Comparison of ENCODE assay signal across 8 cellular contexts in genomic region chr10:102596506-102596971, GRCh38. TPM values are rescaled to one million over a fixed set of nuclear protein-coding genes. Genes with fewer than 3 reads are reported as not detected.
DNase-seq lines count a peak whose midpoint lies in the region; ATAC-seq and TF ChIP-seq lines count a peak whose summit lies in the region.

No MANE protein-coding gene starts in this region.

- ATAC-seq in upper lobe of left lung (ENCODE audit: low FRiP score in 2 of 2) (peak; percentile 49 to 67), GM18868 (IDR thresholded peaks at IDR 0.05; ENCODE audit: unreplicated experiment) (no peak)

- H3K9me3 ChIP-seq in HUES48 (ENCODE audit: control insufficient read depth, insufficient read depth, low read length), result no peaks in the 10 kb centered on the region
- no peaks in the 10 kb centered on the region for H3K9me3 ChIP-seq in Peyer's patch
- H3K9me3 ChIP-seq in upper lobe of left lung, result no peaks in the 10 kb centered on the region

- peak in 5 of 6 experiments; percentile 61 to 78 (median 71) for TF ChIP-seq CTCF in Peyer's patch (IDR thresholded peaks at IDR 0.05)
- peak; percentile 60 to 77 (median 71) for TF ChIP-seq CTCF in upper lobe of left lung (IDR thresholded peaks at IDR 0.05)

- H3K4me3 ChIP-seq in HUES48 (ENCODE audit: low read depth, low read length), result no peak overlapping the region
- no peak overlapping the region for H3K4me3 ChIP-seq in Peyer's patch
- no peak overlapping the region for H3K4me3 ChIP-seq in upper lobe of left lung

- H3K27ac ChIP-seq in HUES48 (ENCODE audit: low read depth, low read length) (peak overlapping the region; percentile 39), Peyer's patch (peak overlapping the region in 2 of 4 donors; percentile 33 to 42), upper lobe of left lung (peak overlapping the region; percentile 36 to 82 (median 47))

- H3K4me1 ChIP-seq in HUES48 (ENCODE audit: control insufficient read depth, insufficient read depth, low read length) (peaks cover 8% of the 10 kb centered on the region; the same call in 1 of the 2 replicates), Peyer's patch (peaks cover 0 to 13% (median 0%) of the 10 kb centered on the region in 4 donors), upper lobe of left lung (peaks cover 48 to 60% (median 53%) of the 10 kb centered on the region in 4 donors)

- no peak overlapping the region for H3K9ac ChIP-seq in HUES48 (ENCODE audit: low read depth, low read length)

- no peak for TF ChIP-seq EP300 in upper lobe of left lung (IDR thresholded peaks at IDR 0.05)

- TF ChIP-seq POLR2A in Peyer's patch (IDR thresholded peaks at IDR 0.05) (no peak), upper lobe of left lung (IDR thresholded peaks at IDR 0.05) (no peak)

- no peaks in the 10 kb centered on the region for H3K27me3 ChIP-seq in HUES48 (ENCODE audit: control insufficient read depth, insufficient read depth, low read length)
- H3K27me3 ChIP-seq in Peyer's patch, result no peaks in the 10 kb centered on the region
- no peaks in the 10 kb centered on the region for H3K27me3 ChIP-seq in upper lobe of left lung

- no peaks in the 10 kb centered on the region; the same call in 1 of the 2 replicates for H3K36me3 ChIP-seq in HUES48 (ENCODE audit: control insufficient read depth, insufficient read depth, low read length)
- H3K36me3 ChIP-seq in Peyer's patch, result peaks cover 0 to 42% (median 0%) of the 10 kb centered on the region in 3 donors
- peaks cover 0 to 27% (median 15%) of the 10 kb centered on the region in 4 donors for H3K36me3 ChIP-seq in upper lobe of left lung

- DNase-seq in NCI-H2171 treated with DMSO at 0.1 percent for 48 hours (lab: John Stamatoyannopoulos, UW) (peak; percentile 57), NCI-H2171 (lab: John Stamatoyannopoulos, UW) (no peak), Peyer's patch (peak in 1 of 3 donors; percentile 66), dermis blood vessel endothelial cell (peak; percentile 86), lung microvascular endothelial cell (ENCODE audit: low read depth in 2 of 2) (peak; percentile 75 to 81), upper lobe of left lung (peak in 1 of 2 donors; percentile 56)

- WGBS in upper lobe of left lung, 2 donors, result 0 to 54% methylated on average over 1 to 3 of the region's 3 CpGs

RNA-seq across cellular contexts. Expression of gene TRIM8, which starts 47.7 kb away (rescaled TPM):
- 100 to 1,000 TPM in 3 of 4 donors, 10 to 100 TPM in 1; 88.3 to 154 (median 119) TPM for total RNA-seq in Peyer's patch
- total RNA-seq in dermis blood vessel endothelial cell, result 65.7 and 124 TPM in 2 replicates
- 42.7 and 67.5 TPM in 2 replicates for total RNA-seq in lung microvascular endothelial cell
- total RNA-seq in upper lobe of left lung, result 100 to 1,000 TPM; 162 to 279 (median 177) TPM
